Comparison of ENCODE assay signal across 12 cellular contexts in genomic region chr10:90289037-90289436, GRCh38.
DNase-seq lines count a peak whose midpoint lies in the region; ATAC-seq and TF ChIP-seq lines count a peak whose summit lies in the region.
"Had no signal": no experiment of that assay in that cellular context is flagged by ENCODE, and none has a peak within 500 bp of the region (broad histone marks: within the 10 kb centered on the region; RNA-seq: fewer than 3 reads in every experiment).

No MANE protein-coding gene starts in this region.

- WGBS in mammary epithelial cell (ENCODE audit: low coverage, missing lambda C conversion rate), result 94% methylated on average over 1 of the region's 1 CpG
- 0 to 3% methylated on average over 1 of the region's 1 CpG for WGBS in aorta, 2 donors

- H3K79me2 ChIP-seq in mammary epithelial cell (ENCODE audit: insufficient read depth, low read length), result no peaks in the 10 kb centered on the region

- in situ Hi-C loops in mammary epithelial cell (cut with MboI; ENCODE audit: low sequenced_read_pairs in 2 of 2), result no loop called here

- H3K9me3 ChIP-seq in mammary epithelial cell (replicated peaks; ENCODE audit: insufficient read depth, low read length), result no peaks in the 10 kb centered on the region
- H3K9me3 ChIP-seq in breast epithelium, result no peaks in the 10 kb centered on the region
- no peaks in the 10 kb centered on the region for H3K9me3 ChIP-seq in aorta (ENCODE audit: control insufficient read depth, low read length)

- intact Hi-C loops in mammary epithelial cell (cut with micrococcal nuclease), result loop anchor here (2.0 to 10.0 kb wide), 6 partner anchors 142 to 497 kb away; no protein-coding TSS in a partner anchor
- intact Hi-C loops in breast epithelium (cut with DNase I; ENCODE audit: low total_unique reads), result no loop called here
- intact Hi-C loops in aorta (cut with DNase I), result loop anchor here (10.0 kb wide), 3 partner anchors 306 to 576 kb away; no protein-coding TSS in a partner anchor

- peak overlapping the region; percentile 61 for H2AFZ ChIP-seq in mammary epithelial cell (ENCODE audit: low read depth, low read length)

- H3K4me2 ChIP-seq in mammary epithelial cell (ENCODE audit: insufficient read depth, low read depth, low read length), result no peak overlapping the region

- DNase-seq in mammary epithelial cell, result peak; percentile 30
- DNase-seq in breast epithelium (ENCODE audit: low spot score in 2 of 2), result no peak
- DNase-seq in M059J (ENCODE audit: low read depth), result peak; percentile 92
- no peak for DNase-seq in epithelial cell of prostate (ENCODE audit: low read depth, low spot score)
- DNase-seq in aorta, result no peak
- no peak for DNase-seq in NCI-H748 treated with DMSO at 0.1 percent for 48 hours (lab: John Stamatoyannopoulos, UW)
- DNase-seq in DMS53 treated with DMSO at 0.1 percent for 48 hours (lab: John Stamatoyannopoulos, UW; ENCODE audit: unreplicated experiment), result no peak
- DNase-seq: 8988T; activated CD8-positive, alpha-beta memory T cell treated with anti-CD3 and anti-CD28 coated beads for 24 hours; naive B cell; NK-92 treated with Interleukin-12 subunit alpha and Interleukin-12 subunit beta, amount 100 ng/mL, for 24 hours had no signal

- TF ChIP-seq POLR2A in breast epithelium (IDR thresholded peaks at IDR 0.05), result no peak

- no peaks in the 10 kb centered on the region for H4K20me1 ChIP-seq in mammary epithelial cell (ENCODE audit: insufficient read depth, low read length)

- dilution Hi-C loops in mammary epithelial cell (cut with HindIII; ENCODE audit: low sequenced_read_pairs), result no loop called here

- H3K4me1 ChIP-seq in mammary epithelial cell (ENCODE audit: insufficient read depth, low read length) (peaks cover 8% of the 10 kb centered on the region), breast epithelium (no peaks in the 10 kb centered on the region), aorta (ENCODE audit: control insufficient read depth in 1 of 2, insufficient read depth in 2 of 2, low read length in 2 of 2) (peaks cover 0 to 3% of the 10 kb centered on the region in 2 donors)

- no peak overlapping the region for H3K9ac ChIP-seq in mammary epithelial cell (ENCODE audit: insufficient read depth, low read length)

- TF ChIP-seq CTCF in mammary epithelial cell (conservative IDR thresholded peaks at IDR 0.05 in 1 of 2, IDR thresholded peaks at IDR 0.05 in 1 of 2; ENCODE audit: extremely low read depth in 1 of 2, insufficient read depth in 1 of 2, low read depth in 1 of 2, low read length in 2 of 2) (no peak), breast epithelium (IDR thresholded peaks at IDR 0.05) (no peak)

- CTCF ChIA-PET in mammary epithelial cell (lab: Charles Lee; ENCODE audit: low non-redundant PET), result no interaction called here

- no peak overlapping the region for H3K27ac ChIP-seq in mammary epithelial cell (ENCODE audit: insufficient read depth, low read depth, low read length)
- no peak overlapping the region for H3K27ac ChIP-seq in breast epithelium
- H3K27ac ChIP-seq in epithelial cell of prostate, result peak overlapping the region; percentile 51
- H3K27ac ChIP-seq in aorta (ENCODE audit: low read depth in 1 of 2, low read length in 2 of 2), result peak overlapping the region in 1 of 2 donors; percentile 75

- H3K4me3 ChIP-seq in mammary epithelial cell (replicated peaks in 1 of 3; ENCODE audit: insufficient read depth in 1 of 3, low read depth in 2 of 3, low read length in 3 of 3) (no peak overlapping the region), breast epithelium (no peak overlapping the region), aorta (ENCODE audit: low read length in 2 of 2) (no peak overlapping the region)

- no TSS peak for BruUV-seq in mammary epithelial cell (replicated peaks; lab: Mats Ljungman, UMichigan)

- H3K36me3 ChIP-seq in mammary epithelial cell (ENCODE audit: insufficient read depth, low read length) (no peaks in the 10 kb centered on the region), breast epithelium (no peaks in the 10 kb centered on the region), aorta (ENCODE audit: control insufficient read depth in 1 of 2, insufficient read depth in 2 of 2, low read length in 1 of 2) (no peaks in the 10 kb centered on the region)

- ATAC-seq in aorta (ENCODE audit: low FRiP score) (peak; percentile 50), GM21619 (IDR thresholded peaks at IDR 0.05; ENCODE audit: unreplicated experiment) (no peak)

- no peaks in the 10 kb centered on the region for H3K27me3 ChIP-seq in mammary epithelial cell (ENCODE audit: insufficient read depth, low read length)
- no peaks in the 10 kb centered on the region for H3K27me3 ChIP-seq in breast epithelium
- no peaks in the 10 kb centered on the region for H3K27me3 ChIP-seq in aorta (ENCODE audit: control insufficient read depth in 1 of 2, insufficient read depth in 2 of 2, low read length in 1 of 2)

Comparison
In these comparisons a context has a peak if more than half of its experiments do, and no peak if none do; other contexts are left out.
1. DNase-seq: peak in mammary epithelial cell (single experiment) and M059J (single experiment); none in breast epithelium (0 of 2), epithelial cell of prostate (single experiment), aorta (0 of 2), NCI-H748 treated with DMSO at 0.1 percent for 48 hours (single experiment) and DMS53 treated with DMSO at 0.1 percent for 48 hours (single experiment).